In the genomic region with DNA sequence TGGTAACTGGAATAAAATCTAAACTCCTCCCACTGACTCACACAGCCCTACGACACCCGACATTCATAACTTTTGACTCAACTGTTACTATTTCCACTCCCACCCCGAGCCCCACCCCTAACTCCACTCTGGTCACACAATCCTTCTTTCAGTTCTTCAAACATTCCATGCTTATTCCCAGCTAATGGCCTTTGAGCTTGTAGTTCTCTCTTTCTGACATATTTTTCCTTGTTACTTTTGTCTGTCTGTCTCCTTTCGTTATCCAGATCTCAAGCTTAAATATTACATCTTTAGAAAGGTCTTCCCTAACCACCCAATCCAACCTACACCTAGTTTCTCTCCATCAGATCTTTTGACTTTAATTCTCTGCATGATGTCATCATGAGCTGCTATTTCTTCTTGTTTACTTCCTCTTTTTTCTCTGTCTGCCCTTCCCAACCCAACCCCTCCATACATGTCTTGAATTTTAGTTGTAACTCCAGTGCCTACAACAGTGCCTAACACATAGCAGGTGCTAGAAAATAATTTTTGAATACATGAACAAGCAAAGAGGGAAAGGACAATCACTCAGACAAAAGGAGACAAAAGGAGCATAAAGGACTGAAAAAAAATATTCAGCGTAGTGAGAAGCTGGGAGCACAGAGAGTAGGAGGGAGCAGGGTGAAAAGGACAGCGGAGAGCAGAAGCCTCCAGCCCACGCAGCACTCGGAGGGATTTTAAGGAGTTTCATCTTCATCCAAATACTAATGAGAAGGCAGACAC, we compare ENCODE assay signal across 1 cellular context.
TF ChIP-seq lines count a peak whose summit lies in the region.

No MANE protein-coding gene starts in this region.

TF ChIP-seq in H1, 55 proteins besides CTCF, POLR2A, EP300 and RAD21 (continued from another document):
- TF ChIP-seq SP2 (IDR thresholded peaks at IDR 0.05; ENCODE audit: low read length) (no peak), EZH2 (IDR thresholded peaks at IDR 0.05; ENCODE audit: low read depth, low read length, severe bottlenecking) (no peak), KDM4A (IDR thresholded peaks at IDR 0.05; ENCODE audit: low read depth, low read length, severe bottlenecking) (no peak), TAF7 (optimal IDR thresholded peaks at IDR 0.05; ENCODE audit: borderline replicate concordance, low read depth, low read length) (no peak), CEBPB (IDR thresholded peaks at IDR 0.05; ENCODE audit: low read depth, low read length) (no peak), SRF (IDR thresholded peaks at IDR 0.05; ENCODE audit: low read depth, low read length) (no peak), RXRA (IDR thresholded peaks at IDR 0.05; ENCODE audit: insufficient read depth, low read depth, low read length) (no peak), BRCA1 (IDR thresholded peaks at IDR 0.05; ENCODE audit: low read depth, low read length) (no peak), CTBP2 (IDR thresholded peaks at IDR 0.05; ENCODE audit: borderline replicate concordance, insufficient read depth, insufficient read length, low read length) (no peak)
